18 cellular contexts compared by ENCODE assay signal in genomic region chr16:60929-61878, GRCh38. TPM values are rescaled to one million over a fixed set of nuclear protein-coding genes. Genes with fewer than 3 reads are reported as not detected.
"Had no signal": no experiment of that assay in that cellular context is flagged by ENCODE, and none has a peak within 500 bp of the region (broad histone marks: within the 10 kb centered on the region; RNA-seq: fewer than 3 reads in every experiment).

No MANE protein-coding gene starts in this region.

- H3K9me3 ChIP-seq: mucosa of descending colon, neutrophil, right lobe of liver, testis, upper lobe of left lung had no signal

- DNase-seq: activated CD4-positive, alpha-beta T cell treated with anti-CD3 and anti-CD28 coated beads, Interleukin-2, amount 50 U/mL, for 1 hour; activated CD8-positive, alpha-beta memory T cell treated with anti-CD3 and anti-CD28 coated beads for 24 hours; brain microvascular endothelial cell; effector memory CD8-positive, alpha-beta T cell; foreskin melanocyte; mucosa of descending colon; naive thymus-derived CD4-positive, alpha-beta T cell; stimulated activated CD4-positive, alpha-beta T cell treated with anti-CD3 and anti-CD28 coated beads, Interleukin-1b, Interleukin-23, amount 100 ng/mL, for 48 hours; stimulated activated naive CD8-positive, alpha-beta T cell treated with anti-CD3 and anti-CD28 coated beads, Interleukin-15, amount 100 ng/mL, for 72 hours; T-cell; T-helper 9 cell; testis had no signal

- H3K4me1 ChIP-seq: right lobe of liver had no signal

- H3K4me3 ChIP-seq: mucosa of descending colon, right lobe of liver, upper lobe of left lung had no signal

- H3K27ac ChIP-seq: brain microvascular endothelial cell, epithelial cell of prostate, neutrophil, right lobe of liver, testis, upper lobe of left lung had no signal

- H3K27me3 ChIP-seq: brain microvascular endothelial cell, right lobe of liver, testis, upper lobe of left lung had no signal

- ATAC-seq: activated CD4-positive, CD25-positive, alpha-beta regulatory T cell treated with anti-CD3 and anti-CD28 coated beads, Interleukin-2, amount 50 U/mL, for 24 hours; effector memory CD8-positive, alpha-beta T cell; left colon; mucosa of descending colon; naive thymus-derived CD4-positive, alpha-beta T cell; right lobe of liver; stimulated activated naive CD8-positive, alpha-beta T cell treated with anti-CD3 and anti-CD28 coated beads, Interleukin-15, amount 100 ng/mL, for 72 hours; T-cell had no signal

RNA-seq across cellular contexts. Expression of gene RHBDF1, which starts 11.2 kb away (rescaled TPM):
- polyA plus RNA-seq: naive thymus-derived CD4-positive, alpha-beta T cell had no signal
